In genomic region chr19:5690125-5690954, GRCh38 we compare ENCODE assay signal across 8 cellular contexts. TPM values are rescaled to one million over a fixed set of nuclear protein-coding genes. Genes with fewer than 3 reads are reported as not detected.
DNase-seq lines count a peak whose midpoint lies in the region; ATAC-seq, FAIRE-seq and TF ChIP-seq lines count a peak whose summit lies in the region.

TSS of gene RPL36 (plus strand) at chr19:5690295. CDS start at chr19:5690508, 213 bp downstream.

- H3K4me3 ChIP-seq in Karpas-422 (ENCODE audit: low read length) (peak within 1 kb of the TSS; percentile 97), esophagus squamous epithelium (peak within 1 kb of the TSS; percentile 82 to 94 (median 86))

- peak; percentile 54 for FAIRE-seq in RCC 7860 (lab: Jason Lieb, UNC)

- peaks cover 43% of the 10 kb centered on the region for H3K79me2 ChIP-seq in Karpas-422 (ENCODE audit: low read length)

- DNase-seq in D341Med (ENCODE audit: low spot score) (peak; percentile 93), Karpas-422 (peak; percentile 98), RCC 7860 (ENCODE audit: low spot score) (peak; percentile 94), activated T-helper 1 cell treated with Interleukin-2 at 50 U/mL for 16 hours (ENCODE audit: low read depth) (peak; percentile 98), esophagus squamous epithelium (lab: John Stamatoyannopoulos, UW) (peak; percentile 83), myocyte (ENCODE audit: low read depth) (peak; percentile 97)
- peak; percentile 95 for DNase-seq in stimulated activated CD8-positive, alpha-beta memory T cell treated with anti-CD3 and anti-CD28 coated beads, Interleukin-7, amount 100 ng/mL, for 48 hours (ENCODE audit: extremely low read depth in 1 of 2, low read depth in 1 of 2)

- peaks cover 49% of the 10 kb centered on the region for H4K20me1 ChIP-seq in Karpas-422 (ENCODE audit: insufficient read depth, low read depth, low read length)

- H3K4me2 ChIP-seq in Karpas-422 (ENCODE audit: low read depth, low read length, poor library complexity, severe bottlenecking) = peak within 1 kb of the TSS; percentile 95

- H3K4me1 ChIP-seq in Karpas-422 (ENCODE audit: low read length) (peaks cover 24% of the 10 kb centered on the region), esophagus squamous epithelium (peaks cover 21 to 69% (median 28%) of the 10 kb centered on the region in 3 donors)

- H3K9ac ChIP-seq in Karpas-422 (ENCODE audit: low read length) = peak within 1 kb of the TSS; percentile 100

- peak; percentile 88 to 100 (median 99) for TF ChIP-seq CTCF in esophagus squamous epithelium (IDR thresholded peaks at IDR 0.05)

- no peaks in the 10 kb centered on the region for H3K9me2 ChIP-seq in Karpas-422 (replicated peaks; ENCODE audit: insufficient read depth, low read length)

- H3K36me3 ChIP-seq in Karpas-422 (ENCODE audit: insufficient read depth, low read length) (peaks cover 28% of the 10 kb centered on the region), esophagus squamous epithelium (peaks cover 25 to 40% (median 37%) of the 10 kb centered on the region in 3 donors)

- H3K27ac ChIP-seq in Karpas-422 (ENCODE audit: low read length) = peak within 1 kb of the TSS; percentile 92
- H3K27ac ChIP-seq in esophagus squamous epithelium = peak within 1 kb of the TSS; percentile 93 to 97 (median 94)

- no peak within 1 kb of the TSS for H2AFZ ChIP-seq in Karpas-422 (ENCODE audit: low read length)

- TF ChIP-seq POLR2A in esophagus squamous epithelium (IDR thresholded peaks at IDR 0.05) = peak in 3 of 4 donors; percentile 45 to 92 (median 86)

- WGBS in esophagus squamous epithelium, 2 donors = 0 to 3% methylated on average over 15 to 26 of the region's 73 CpGs

- intact Hi-C loops in esophagus squamous epithelium (cut with DNase I) = loop anchor here (2.0 kb wide), 1 partner anchor 28 kb away; no protein-coding TSS in a partner anchor

- H3K27me3 ChIP-seq in Karpas-422 (ENCODE audit: low read length) = no peaks in the 10 kb centered on the region
- no peaks in the 10 kb centered on the region for H3K27me3 ChIP-seq in esophagus squamous epithelium

- ATAC-seq in GM21528 (IDR thresholded peaks at IDR 0.05; ENCODE audit: low FRiP score, unreplicated experiment) = peak; percentile 52

- H3K9me3 ChIP-seq in Karpas-422 (ENCODE audit: low read length) = no peaks in the 10 kb centered on the region
- no peaks in the 10 kb centered on the region for H3K9me3 ChIP-seq in esophagus squamous epithelium

RNA-seq across cellular contexts. Expression of gene RPL36, which starts in this region (rescaled TPM):
- total RNA-seq in Karpas-422 (2014; rRNA removed; shearing (Covaris generic); ENCODE audit: low replicate concordance) = 3,189 and 3,229 TPM in 2 replicates
- total RNA-seq in esophagus squamous epithelium = 1,000 to 10,000 TPM in 2 of 4 donors, 100 to 1,000 TPM in 2; 572 to 1,565 (median 1,059) TPM
- total RNA-seq in myocyte = 605 and 876 TPM in 2 replicates
- polyA plus RNA-seq in myocyte (2012) = 826 TPM

Comparison
In these comparisons a context has a peak if more than half of its experiments do, and no peak if none do; other contexts are left out.
1. Peak in every context shown above with its lines: DNase-seq, ATAC-seq, H3K4me3 ChIP-seq and H3K27ac ChIP-seq.